ENCODE assay signal across 1 cellular context in genomic region chrX:497201-497710, GRCh38.
TF ChIP-seq lines count a peak whose summit lies in the region.

No MANE protein-coding gene starts in this region.

TF ChIP-seq in GM23338, 12 proteins besides CTCF, POLR2A, EP300 and RAD21 (continued from another document):
- TF ChIP-seq REST (IDR thresholded peaks at IDR 0.05; ENCODE audit: unreplicated experiment) (no peak), NANOG (IDR thresholded peaks at IDR 0.05; ENCODE audit: borderline replicate concordance) (no peak), JUNB (IDR thresholded peaks at IDR 0.05; ENCODE audit: unreplicated experiment) (no peak), STAT1 (IDR thresholded peaks at IDR 0.05; ENCODE audit: unreplicated experiment) (no peak), ZNF114 (CRISPR knock-in tag; IDR thresholded peaks at IDR 0.05) (no peak), ZNF462 (CRISPR knock-in tag; IDR thresholded peaks at IDR 0.05) (no peak), CREB1 (CRISPR knock-in tag; IDR thresholded peaks at IDR 0.05; ENCODE audit: low read depth) (no peak)
